ENCODE assay signal across 13 cellular contexts in genomic region chr10:46570643-46571042, GRCh38. TPM values are rescaled to one million over a fixed set of nuclear protein-coding genes. Genes with fewer than 3 reads are reported as not detected.
"Had no signal": no experiment of that assay in that cellular context is flagged by ENCODE, and none has a peak within 500 bp of the region (broad histone marks: within the 10 kb centered on the region; RNA-seq: fewer than 3 reads in every experiment).

No MANE protein-coding gene starts in this region.

RNA-seq across cellular contexts. Expression of gene GPRIN2, which starts 14.2 kb away (rescaled TPM):
- total RNA-seq: activated B cell treated with CpG ODN at 0.5 μM for 24 hours; activated CD4-positive, alpha-beta memory T cell treated with anti-CD3 and anti-CD28 coated beads for 36 hours; activated CD4-positive, alpha-beta memory T cell treated with anti-CD3 and anti-CD28 coated beads, Interleukin-2, amount 10 ng/mL, durations not matched to agents 7 days and 5 days; activated CD4-positive, alpha-beta T cell treated with anti-CD3 and anti-CD28 coated beads for 36 hours; activated CD4-positive, alpha-beta T cell treated with anti-CD3 and anti-CD28 coated beads, Interleukin-2, amount 10 ng/mL, durations not matched to agents 24 days and 14 days; activated CD4-positive, alpha-beta T cell treated with anti-CD3 and anti-CD28 coated beads, Interleukin-2, amount 10 ng/mL, durations not matched to agents 7 days and 5 days; activated CD8-positive, alpha-beta memory T cell treated with anti-CD3 and anti-CD28 coated beads for 36 hours; activated CD8-positive, alpha-beta memory T cell treated with anti-CD3 and anti-CD28 coated beads, Interleukin-2, amount 10 ng/mL, durations not matched to agents 7 days and 5 days; activated CD8-positive, alpha-beta T cell treated with anti-CD3 and anti-CD28 coated beads for 36 hours; activated CD8-positive, alpha-beta T cell treated with anti-CD3 and anti-CD28 coated beads, Interleukin-2, amount 10 ng/mL, durations not matched to agents 7 days and 5 days; T-helper 1 cell treated with Interleukin-12 subunit alpha and Interleukin-12 subunit beta and Interleukin-4 antibody, amounts not matched to agents 30 ng/mL and 1 ng/mL, for 36 hours; T-helper 17 cell; T-helper 2 cell treated with Interferon-gamma antibody and Interleukin-4, amounts not matched to agents 100 ng/mL and 5 ng/mL, for 36 hours had no signal
